10 cellular contexts compared by ENCODE assay signal in genomic region chr5:150490754-150491153, GRCh38. TPM values are rescaled to one million over a fixed set of nuclear protein-coding genes. Genes with fewer than 3 reads are reported as not detected.
DNase-seq lines count a peak whose midpoint lies in the region; ATAC-seq and TF ChIP-seq lines count a peak whose summit lies in the region.
"Had no signal": no experiment of that assay in that cellular context is flagged by ENCODE, and none has a peak within 500 bp of the region (broad histone marks: within the 10 kb centered on the region; RNA-seq: fewer than 3 reads in every experiment).

No MANE protein-coding gene starts in this region.

- no peak for DNase-seq in activated B cell treated with CpG ODN at 0.5 μM for 24 hours
- no peak for DNase-seq in left lung
- DNase-seq: activated naive CD4-positive, alpha-beta T cell treated with anti-CD3 and anti-CD28 coated beads, Interleukin-2, amount 10 ng/mL, durations not matched to agents 7 days and 5 days; mucosa of descending colon; stimulated activated CD4-positive, alpha-beta T cell treated with anti-CD3 and anti-CD28 coated beads, Interleukin-4, amount 100 ng/mL, for 24 hours had no signal

- no peaks in the 10 kb centered on the region for H3K27me3 Mint-ChIP-seq in activated B cell treated with CpG ODN at 0.5 μM for 24 hours

- no peak overlapping the region for H3K4me3 Mint-ChIP-seq in activated B cell treated with CpG ODN at 0.5 μM for 24 hours
- H3K4me3 Mint-ChIP-seq: activated naive CD4-positive, alpha-beta T cell treated with anti-CD3 and anti-CD28 coated beads, Interleukin-2, amount 10 ng/mL, durations not matched to agents 7 days and 5 days had no signal

- intact Hi-C loops in activated B cell treated with CpG ODN at 0.5 μM for 24 hours (cut with micrococcal nuclease), result loop anchor here (1.0 kb wide), 1 partner anchor 29 kb away; no protein-coding TSS in a partner anchor
- intact Hi-C loops in left lung (cut with DNase I), result no loop called here

- POLR2A ChIA-PET in activated B cell treated with CpG ODN at 0.5 μM for 24 hours (lab: Charles Lee), result interaction anchor here (1.5 to 2.7 kb wide), 3 partner anchors 41 to 762 kb away, joined by 12 to 23 read pairs (median 15); partner anchors contain the start of gene RPS14

- TF ChIP-seq CTCF in activated B cell treated with CpG ODN at 0.5 μM for 24 hours (IDR thresholded peaks at IDR 0.05) (no peak), left lung (IDR thresholded peaks at IDR 0.05) (no peak)

- H3K27me3 ChIP-seq in HUES6 (ENCODE audit: control insufficient read depth, insufficient read depth, low read length), result no peaks in the 10 kb centered on the region
- no peaks in the 10 kb centered on the region for H3K27me3 ChIP-seq in left lung

- CTCF ChIA-PET in activated B cell treated with CpG ODN at 0.5 μM for 24 hours (lab: Charles Lee), result no interaction called here

- H3K27ac Mint-ChIP-seq in activated B cell treated with CpG ODN at 0.5 μM for 24 hours, result peak overlapping the region; percentile 85
- H3K27ac Mint-ChIP-seq: activated naive CD4-positive, alpha-beta T cell treated with anti-CD3 and anti-CD28 coated beads, Interleukin-2, amount 10 ng/mL, durations not matched to agents 7 days and 5 days had no signal

- H3K27ac ChIP-seq in HUES6 (ENCODE audit: low read depth, low read length) (no peak overlapping the region), left lung (peak overlapping the region; percentile 93 to 97), temporal lobe (ENCODE audit: low read depth, low read length) (peak overlapping the region; percentile 91)

- H3K4me1 ChIP-seq in HUES6 (ENCODE audit: control insufficient read depth, insufficient read depth, low read length), result peaks cover 61% of the 10 kb centered on the region
- peaks cover 49 to 69% of the 10 kb centered on the region in 2 donors for H3K4me1 ChIP-seq in left lung

- peaks cover 14% of the 10 kb centered on the region; the same call in 1 of the 2 replicates for H3K36me3 ChIP-seq in HUES6 (ENCODE audit: control insufficient read depth, insufficient read depth, low read length)
- peaks cover 0 to 13% of the 10 kb centered on the region in 2 donors for H3K36me3 ChIP-seq in left lung

- no peaks in the 10 kb centered on the region for H3K36me3 Mint-ChIP-seq in activated B cell treated with CpG ODN at 0.5 μM for 24 hours (ENCODE audit: low read depth)
- H3K36me3 Mint-ChIP-seq: activated naive CD4-positive, alpha-beta T cell treated with anti-CD3 and anti-CD28 coated beads, Interleukin-2, amount 10 ng/mL, durations not matched to agents 7 days and 5 days had no signal

- H3K4me3 ChIP-seq in HUES6 (ENCODE audit: low read depth, low read length) (no peak overlapping the region), left lung (no peak overlapping the region)
- H3K4me3 ChIP-seq: mucosa of descending colon had no signal

- H3K9me3 ChIP-seq in HUES6 (ENCODE audit: control insufficient read depth, insufficient read depth, low read depth, low read length) (no peaks in the 10 kb centered on the region), left lung (no peaks in the 10 kb centered on the region)
- H3K9me3 ChIP-seq: mucosa of descending colon had no signal

- ATAC-seq in activated B cell treated with CpG ODN at 0.5 μM for 24 hours (ENCODE audit: low read depth) (no peak), left lung (no peak), GM21529 (IDR thresholded peaks at IDR 0.05; ENCODE audit: unreplicated experiment) (no peak), HG03025 (IDR thresholded peaks at IDR 0.05; ENCODE audit: low FRiP score, unreplicated experiment) (no peak), GM19397 (IDR thresholded peaks at IDR 0.05; ENCODE audit: unreplicated experiment) (no peak)
- ATAC-seq: mucosa of descending colon had no signal

- H3K9me3 Mint-ChIP-seq in activated B cell treated with CpG ODN at 0.5 μM for 24 hours, result no peaks in the 10 kb centered on the region
- H3K9me3 Mint-ChIP-seq: activated naive CD4-positive, alpha-beta T cell treated with anti-CD3 and anti-CD28 coated beads, Interleukin-2, amount 10 ng/mL, durations not matched to agents 7 days and 5 days had no signal

- peak overlapping the region; percentile 23 for H3K9ac ChIP-seq in HUES6 (ENCODE audit: low read length)

- H3K4me1 Mint-ChIP-seq in activated B cell treated with CpG ODN at 0.5 μM for 24 hours, result peaks cover 52% of the 10 kb centered on the region

RNA-seq across cellular contexts. Expression of gene NDST1, which starts 17.2 kb away (rescaled TPM):
- total RNA-seq in activated B cell treated with CpG ODN at 0.5 μM for 24 hours (5.7 and 8.1 TPM in 2 replicates), left lung (100 to 1,000 TPM in 1 of 2 donors, 10 to 100 TPM in 1; 89.3 to 100 TPM), temporal lobe (28.0 TPM)

RNA-seq across cellular contexts. Expression of gene RPS14, which starts 41.2 kb away (rescaled TPM):
- total RNA-seq in activated B cell treated with CpG ODN at 0.5 μM for 24 hours (4,086 and 4,865 TPM in 2 replicates), left lung (1,000 to 10,000 TPM; 1,428 to 1,504 TPM), temporal lobe (1,676 TPM)
